ENCODE assay signal across 10 cellular contexts in the genomic region with DNA sequence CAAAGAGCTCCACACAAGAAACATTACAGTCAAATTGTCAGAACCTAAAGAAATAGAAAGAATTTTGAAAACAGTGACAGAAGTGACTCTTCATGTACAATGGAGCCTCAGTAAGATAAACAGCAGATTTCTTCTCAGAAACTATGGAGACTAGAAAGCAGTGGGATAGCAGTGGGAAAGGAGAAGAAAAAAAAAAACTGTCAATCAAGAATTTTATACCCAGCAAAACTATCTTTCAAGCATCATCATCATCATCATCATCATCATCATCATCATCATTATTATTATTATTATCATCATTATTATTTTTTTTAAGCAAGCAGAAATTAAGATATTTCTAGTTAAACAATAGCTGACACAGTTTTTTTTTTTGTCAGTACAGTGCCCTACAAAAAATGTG. TPM values are rescaled to one million over a fixed set of nuclear protein-coding genes. Genes with fewer than 3 reads are reported as not detected.
DNase-seq lines count a peak whose midpoint lies in the region; ATAC-seq and TF ChIP-seq lines count a peak whose summit lies in the region.
"Had no signal": no experiment of that assay in that cellular context is flagged by ENCODE, and none has a peak within 500 bp of the region (broad histone marks: within the 10 kb centered on the region; RNA-seq: fewer than 3 reads in every experiment).

No MANE protein-coding gene starts in this region.

- no peak for TF ChIP-seq CTCF in A673 (conservative IDR thresholded peaks at IDR 0.05; ENCODE audit: low read depth, low read length)

- no TSS peak for BruUV-seq in A673 (replicated peaks; lab: Mats Ljungman, UMichigan)

- H3K36me3 ChIP-seq in A673 (ENCODE audit: insufficient read depth, low read length, poor library complexity, severe bottlenecking) = peaks cover 6% of the 10 kb centered on the region

- H3K4me1 ChIP-seq in A673 (ENCODE audit: insufficient read depth, low read length, poor library complexity, severe bottlenecking) = no peaks in the 10 kb centered on the region

- DNase-seq in A673 (ENCODE audit: low spot score) (peak; percentile 21), ELR (ENCODE audit: low read depth) (peak; percentile 66), NCI-H345 treated with DMSO at 0.1 percent for 48 hours (lab: John Stamatoyannopoulos, UW; ENCODE audit: unreplicated experiment) (peak; percentile 14), cerebellar cortex (ENCODE audit: low spot score) (peak; percentile 22), GM03348 (ENCODE audit: low spot score) (no peak)
- DNase-seq in activated CD4-positive, alpha-beta T cell treated with anti-CD3 and anti-CD28 coated beads for 36 hours = no peak
- DNase-seq: activated CD8-positive, alpha-beta memory T cell treated with anti-CD3 and anti-CD28 coated beads, Interleukin-2, amount 50 U/mL, for 4 hours; stimulated activated CD4-positive, alpha-beta T cell treated with anti-CD3 and anti-CD28 coated beads, Interleukin-4, amount 100 ng/mL, for 24 hours had no signal

- H3K27ac Mint-ChIP-seq in activated CD4-positive, alpha-beta T cell treated with anti-CD3 and anti-CD28 coated beads for 36 hours = no peak overlapping the region

- peaks cover 20% of the 10 kb centered on the region for H3K9me3 ChIP-seq in A673 (ENCODE audit: low read depth, low read length, poor library complexity, severe bottlenecking)

- intact Hi-C loops in A673 (cut with micrococcal nuclease; ENCODE audit: unreplicated experiment) = no loop called here
- intact Hi-C loops in activated CD4-positive, alpha-beta T cell treated with anti-CD3 and anti-CD28 coated beads for 36 hours (cut with DNase I, micrococcal nuclease) = no loop called here

- POLR2A ChIA-PET in A673 (lab: Charles Lee; ENCODE audit: low non-redundant PET) = interaction anchor here (0.9 kb wide), 1 partner anchor 931 kb away, joined by 11 read pairs; no protein-coding TSS in a partner anchor
- POLR2A ChIA-PET in activated CD4-positive, alpha-beta T cell treated with anti-CD3 and anti-CD28 coated beads for 36 hours (lab: Charles Lee) = no interaction called here

- no peaks in the 10 kb centered on the region for H3K27me3 ChIP-seq in A673 (replicated peaks; ENCODE audit: insufficient read depth, low read depth, low read length, poor library complexity)

- H3K9me3 Mint-ChIP-seq in activated CD4-positive, alpha-beta T cell treated with anti-CD3 and anti-CD28 coated beads for 36 hours (ENCODE audit: low read depth) = peaks cover 24% of the 10 kb centered on the region

- peaks cover 8% of the 10 kb centered on the region for H3K4me1 Mint-ChIP-seq in activated CD4-positive, alpha-beta T cell treated with anti-CD3 and anti-CD28 coated beads for 36 hours

- no peak for ATAC-seq in activated CD4-positive, alpha-beta T cell treated with anti-CD3 and anti-CD28 coated beads for 36 hours
- ATAC-seq in GM21528 (IDR thresholded peaks at IDR 0.05; ENCODE audit: low FRiP score, unreplicated experiment) = no peak
- ATAC-seq in HG02981 (IDR thresholded peaks at IDR 0.05; ENCODE audit: unreplicated experiment) = no peak

- H3K27me3 Mint-ChIP-seq in activated CD4-positive, alpha-beta T cell treated with anti-CD3 and anti-CD28 coated beads for 36 hours = no peaks in the 10 kb centered on the region

- no peak overlapping the region for H3K4me3 ChIP-seq in A673 (ENCODE audit: low read depth, low read length, poor library complexity, severe bottlenecking)

- H3K36me3 Mint-ChIP-seq in activated CD4-positive, alpha-beta T cell treated with anti-CD3 and anti-CD28 coated beads for 36 hours (ENCODE audit: low read depth) = peaks cover 45% of the 10 kb centered on the region

- CTCF ChIA-PET in A673 (lab: Charles Lee) = no interaction called here
- CTCF ChIA-PET in activated CD4-positive, alpha-beta T cell treated with anti-CD3 and anti-CD28 coated beads for 36 hours (lab: Charles Lee) = interaction anchor here (0.8 to 1.4 kb wide), 2 partner anchors 20 to 24 kb away, joined by 3 to 8 read pairs; no protein-coding TSS in a partner anchor

- no peak overlapping the region for H3K27ac ChIP-seq in A673 (ENCODE audit: low read depth, low read length, poor library complexity, severe bottlenecking)

- no peak overlapping the region for H3K4me3 Mint-ChIP-seq in activated CD4-positive, alpha-beta T cell treated with anti-CD3 and anti-CD28 coated beads for 36 hours

RNA-seq across cellular contexts. Expression of a gene that starts 24.2 kb away (rescaled TPM):
- 62.4 and 67.8 TPM in 2 replicates for total RNA-seq in A673 (2021)
- total RNA-seq in activated CD4-positive, alpha-beta T cell treated with anti-CD3 and anti-CD28 coated beads for 36 hours = 10 to 100 TPM; 54.5 to 56.7 TPM

RNA-seq across cellular contexts. Expression of a gene that starts 24.9 kb away (rescaled TPM):
- 9.1 and 9.7 TPM in 2 replicates for total RNA-seq in A673 (2021)
- total RNA-seq in activated CD4-positive, alpha-beta T cell treated with anti-CD3 and anti-CD28 coated beads for 36 hours = 10 to 100 TPM; 26.4 to 26.5 TPM

Comparison
In these comparisons a context has a peak if more than half of its experiments do, and no peak if none do; other contexts are left out.
1. DNase-seq: peak in A673 (single experiment), ELR (single experiment), NCI-H345 treated with DMSO at 0.1 percent for 48 hours (single experiment) and cerebellar cortex (single experiment); none in activated CD4-positive, alpha-beta T cell treated with anti-CD3 and anti-CD28 coated beads for 36 hours (single experiment) and GM03348 (single experiment).